ENCODE assay signal across 29 cellular contexts in the genomic region with DNA sequence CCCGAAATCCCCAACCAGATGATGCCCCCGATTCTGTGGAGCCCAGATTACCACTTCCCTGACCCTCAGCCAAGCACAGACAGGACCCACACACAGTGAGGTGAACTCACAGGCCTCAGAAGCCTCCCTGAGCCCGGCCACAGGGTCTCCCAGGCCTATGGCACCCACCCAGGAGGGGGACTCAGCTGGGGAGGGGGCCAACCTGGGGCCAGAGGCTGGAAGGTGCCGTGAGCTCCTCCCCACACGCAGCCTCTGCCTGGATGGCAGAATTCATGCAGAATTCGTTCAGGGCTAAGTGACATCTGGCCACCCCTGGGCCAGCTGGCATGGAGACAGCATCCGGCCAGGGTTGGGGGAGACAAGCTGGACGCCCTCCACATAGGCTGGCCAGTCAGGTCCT. TPM values are rescaled to one million over a fixed set of nuclear protein-coding genes. Genes with fewer than 3 reads are reported as not detected.
"Had no signal": no experiment of that assay in that cellular context is flagged by ENCODE, and none has a peak within 500 bp of the region (broad histone marks: within the 10 kb centered on the region; RNA-seq: fewer than 3 reads in every experiment).

No MANE protein-coding gene starts in this region.

- H3K27me3 ChIP-seq: foreskin keratinocyte, ovary, transverse colon, uterus had no signal

- H3K36me3 ChIP-seq: gastroesophageal sphincter, left lung, lower lobe of right lung, ovary, suprapubic skin, transverse colon, upper lobe of right lung, uterus had no signal

- H3K4me1 Mint-ChIP-seq: natural killer cell; stimulated activated naive CD8-positive, alpha-beta T cell treated with anti-CD3 and anti-CD28 coated beads, Interleukin-15, amount 100 ng/mL, for 72 hours had no signal

- H3K27ac Mint-ChIP-seq: natural killer cell; stimulated activated naive CD8-positive, alpha-beta T cell treated with anti-CD3 and anti-CD28 coated beads, Interleukin-15, amount 100 ng/mL, for 72 hours had no signal

- DNase-seq: dorsolateral prefrontal cortex; effector CD4-positive, alpha-beta T cell; foreskin keratinocyte; hippocampal formation; left cardiac atrium; natural killer cell; ovary; stimulated activated CD4-positive, alpha-beta T cell treated with anti-CD3 and anti-CD28 coated beads, Interleukin-12 subunit alpha, Interleukin-12 subunit beta, amount 100 ng/mL, for 4 hours; stimulated activated CD4-positive, alpha-beta T cell treated with anti-CD3 and anti-CD28 coated beads, Interleukin-1b, Interleukin-23, amount 100 ng/mL, for 48 hours; stimulated activated CD4-positive, alpha-beta T cell treated with anti-CD3 and anti-CD28 coated beads, Interleukin-4, amount 100 ng/mL, for 1 hour; stimulated activated CD8-positive, alpha-beta memory T cell treated with anti-CD3 and anti-CD28 coated beads, Interleukin-4, amount 100 ng/mL, for 48 hours; stimulated activated naive CD4-positive, alpha-beta T cell; stimulated activated naive CD8-positive, alpha-beta T cell treated with anti-CD3 and anti-CD28 coated beads, Interleukin-15, amount 100 ng/mL, for 72 hours; transverse colon; upper lobe of right lung; uterus had no signal

- H3K4me2 ChIP-seq: smooth muscle cell had no signal

- H3K27ac ChIP-seq: dorsolateral prefrontal cortex, esophagus muscularis mucosa, foreskin keratinocyte, gastroesophageal sphincter, heart right ventricle, left lung, lower lobe of right lung, ovary, suprapubic skin, transverse colon, upper lobe of right lung, uterus had no signal

- ATAC-seq: foreskin keratinocyte; gastroesophageal sphincter; left lung; lower lobe of right lung; natural killer cell; stimulated activated naive CD8-positive, alpha-beta T cell treated with anti-CD3 and anti-CD28 coated beads, Interleukin-15, amount 100 ng/mL, for 72 hours; upper lobe of right lung had no signal

- H3K9me3 ChIP-seq: esophagus muscularis mucosa, gastroesophageal sphincter, heart right ventricle, left lung, lower lobe of right lung, ovary, suprapubic skin, transverse colon, upper lobe of right lung, uterus had no signal

- H3K27me3 Mint-ChIP-seq: stimulated activated naive CD8-positive, alpha-beta T cell treated with anti-CD3 and anti-CD28 coated beads, Interleukin-15, amount 100 ng/mL, for 72 hours had no signal

- H3K4me3 Mint-ChIP-seq: natural killer cell; stimulated activated naive CD8-positive, alpha-beta T cell treated with anti-CD3 and anti-CD28 coated beads, Interleukin-15, amount 100 ng/mL, for 72 hours had no signal

- H3K4me3 ChIP-seq: dorsolateral prefrontal cortex, esophagus muscularis mucosa, gastroesophageal sphincter, heart right ventricle, left lung, lower lobe of right lung, ovary, smooth muscle cell, suprapubic skin, transverse colon, upper lobe of right lung, uterus had no signal

- H3K36me3 Mint-ChIP-seq: natural killer cell had no signal

- H3K4me1 ChIP-seq: foreskin keratinocyte, gastroesophageal sphincter, left lung, lower lobe of right lung, suprapubic skin, transverse colon, upper lobe of right lung, uterus had no signal

- H3K9me3 Mint-ChIP-seq: natural killer cell; stimulated activated naive CD8-positive, alpha-beta T cell treated with anti-CD3 and anti-CD28 coated beads, Interleukin-15, amount 100 ng/mL, for 72 hours had no signal

RNA-seq across cellular contexts. Expression of a gene that starts 11.8 kb away (rescaled TPM):
- total RNA-seq: endothelial cell of umbilical vein, epithelial cell of proximal tubule, foreskin keratinocyte, kidney epithelial cell, lower lobe of right lung, mesenteric fat pad, natural killer cell, suprapubic skin, upper lobe of right lung had no signal
- polyA plus RNA-seq: foreskin keratinocyte had no signal

RNA-seq across cellular contexts. Expression of a gene that starts 13.2 kb away (rescaled TPM):
- total RNA-seq: endothelial cell of umbilical vein, epithelial cell of proximal tubule, fibroblast of lung, foreskin keratinocyte, kidney epithelial cell, left lung, natural killer cell had no signal
- polyA plus RNA-seq: endothelial cell of umbilical vein, fibroblast of lung, foreskin keratinocyte, neural cell had no signal
